ENCODE assay signal across 3 cellular contexts in genomic region chr9:30484690-30485089, GRCh38.
"Had no signal": no experiment of that assay in that cellular context is flagged by ENCODE, and none has a peak within 500 bp of the region (broad histone marks: within the 10 kb centered on the region; RNA-seq: fewer than 3 reads in every experiment).

No MANE protein-coding gene starts in this region.

- ATAC-seq: GM12878 had no signal

- H3K4me3 ChIP-seq: GM12878 had no signal

- DNase-seq: GDM1, GF-D8 had no signal
